2 cellular contexts compared by ENCODE assay signal in the genomic region with DNA sequence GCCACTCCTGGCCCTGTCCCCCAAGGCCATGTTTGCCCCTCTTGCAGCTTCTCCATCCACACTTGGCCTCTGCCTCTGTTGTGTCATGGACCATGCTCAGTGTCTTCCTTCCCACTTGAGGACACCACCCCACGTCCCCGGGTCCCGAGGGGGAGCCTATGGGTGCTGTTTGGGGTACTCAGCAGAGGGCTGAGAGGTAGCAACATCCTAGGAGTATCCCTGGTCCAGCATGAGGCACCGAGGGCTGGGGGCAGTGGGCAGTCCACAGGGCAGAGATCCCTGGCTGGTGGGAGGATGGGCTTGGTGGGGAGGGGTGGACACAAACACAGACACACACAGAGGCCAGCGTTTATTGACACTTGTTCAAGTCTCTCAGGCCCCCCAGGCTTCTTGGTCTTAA.
TF ChIP-seq lines count a peak whose summit lies in the region.

No MANE protein-coding gene starts in this region.

TF ChIP-seq in HEK293, 187 proteins besides CTCF, POLR2A, EP300 and RAD21 (continues in another document):
- TF ChIP-seq ZNF610 (tag by site-specific recombination; IDR thresholded peaks at IDR 0.05; ENCODE audit: borderline replicate concordance) (no peak), SP3 (tag by site-specific recombination; IDR thresholded peaks at IDR 0.05) (no peak), ZNF416 (tag by site-specific recombination; IDR thresholded peaks at IDR 0.05) (no peak), ZBTB7A (tag by site-specific recombination; IDR thresholded peaks at IDR 0.05; ENCODE audit: low read depth) (no peak), ZNF112 (tag by site-specific recombination; IDR thresholded peaks at IDR 0.05) (no peak), ZNF785 (tag by site-specific recombination; IDR thresholded peaks at IDR 0.05) (no peak), ZNF404 (tag by site-specific recombination; IDR thresholded peaks at IDR 0.05) (no peak), YY2 (tag by site-specific recombination; IDR thresholded peaks at IDR 0.05) (no peak), ZNF223 (tag by site-specific recombination; IDR thresholded peaks at IDR 0.05) (no peak)
- TF ChIP-seq, protein P1, sequence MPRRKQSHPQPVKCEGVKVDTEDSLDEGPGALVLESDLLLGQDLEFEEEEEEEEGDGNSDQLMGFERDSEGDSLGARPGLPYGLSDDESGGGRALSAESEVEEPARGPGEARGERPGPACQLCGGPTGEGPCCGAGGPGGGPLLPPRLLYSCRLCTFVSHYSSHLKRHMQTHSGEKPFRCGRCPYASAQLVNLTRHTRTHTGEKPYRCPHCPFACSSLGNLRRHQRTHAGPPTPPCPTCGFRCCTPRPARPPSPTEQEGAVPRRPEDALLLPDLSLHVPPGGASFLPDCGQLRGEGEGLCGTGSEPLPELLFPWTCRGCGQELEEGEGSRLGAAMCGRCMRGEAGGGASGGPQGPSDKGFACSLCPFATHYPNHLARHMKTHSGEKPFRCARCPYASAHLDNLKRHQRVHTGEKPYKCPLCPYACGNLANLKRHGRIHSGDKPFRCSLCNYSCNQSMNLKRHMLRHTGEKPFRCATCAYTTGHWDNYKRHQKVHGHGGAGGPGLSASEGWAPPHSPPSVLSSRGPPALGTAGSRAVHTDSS (tag by site-specific recombination; IDR thresholded peaks at IDR 0.05): no peak
- TF ChIP-seq, protein P2, sequence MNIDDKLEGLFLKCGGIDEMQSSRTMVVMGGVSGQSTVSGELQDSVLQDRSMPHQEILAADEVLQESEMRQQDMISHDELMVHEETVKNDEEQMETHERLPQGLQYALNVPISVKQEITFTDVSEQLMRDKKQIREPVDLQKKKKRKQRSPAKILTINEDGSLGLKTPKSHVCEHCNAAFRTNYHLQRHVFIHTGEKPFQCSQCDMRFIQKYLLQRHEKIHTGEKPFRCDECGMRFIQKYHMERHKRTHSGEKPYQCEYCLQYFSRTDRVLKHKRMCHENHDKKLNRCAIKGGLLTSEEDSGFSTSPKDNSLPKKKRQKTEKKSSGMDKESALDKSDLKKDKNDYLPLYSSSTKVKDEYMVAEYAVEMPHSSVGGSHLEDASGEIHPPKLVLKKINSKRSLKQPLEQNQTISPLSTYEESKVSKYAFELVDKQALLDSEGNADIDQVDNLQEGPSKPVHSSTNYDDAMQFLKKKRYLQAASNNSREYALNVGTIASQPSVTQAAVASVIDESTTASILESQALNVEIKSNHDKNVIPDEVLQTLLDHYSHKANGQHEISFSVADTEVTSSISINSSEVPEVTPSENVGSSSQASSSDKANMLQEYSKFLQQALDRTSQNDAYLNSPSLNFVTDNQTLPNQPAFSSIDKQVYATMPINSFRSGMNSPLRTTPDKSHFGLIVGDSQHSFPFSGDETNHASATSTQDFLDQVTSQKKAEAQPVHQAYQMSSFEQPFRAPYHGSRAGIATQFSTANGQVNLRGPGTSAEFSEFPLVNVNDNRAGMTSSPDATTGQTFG (tag by site-specific recombination; IDR thresholded peaks at IDR 0.05; ENCODE audit: borderline replicate concordance): no peak
- TF ChIP-seq, protein P3, sequence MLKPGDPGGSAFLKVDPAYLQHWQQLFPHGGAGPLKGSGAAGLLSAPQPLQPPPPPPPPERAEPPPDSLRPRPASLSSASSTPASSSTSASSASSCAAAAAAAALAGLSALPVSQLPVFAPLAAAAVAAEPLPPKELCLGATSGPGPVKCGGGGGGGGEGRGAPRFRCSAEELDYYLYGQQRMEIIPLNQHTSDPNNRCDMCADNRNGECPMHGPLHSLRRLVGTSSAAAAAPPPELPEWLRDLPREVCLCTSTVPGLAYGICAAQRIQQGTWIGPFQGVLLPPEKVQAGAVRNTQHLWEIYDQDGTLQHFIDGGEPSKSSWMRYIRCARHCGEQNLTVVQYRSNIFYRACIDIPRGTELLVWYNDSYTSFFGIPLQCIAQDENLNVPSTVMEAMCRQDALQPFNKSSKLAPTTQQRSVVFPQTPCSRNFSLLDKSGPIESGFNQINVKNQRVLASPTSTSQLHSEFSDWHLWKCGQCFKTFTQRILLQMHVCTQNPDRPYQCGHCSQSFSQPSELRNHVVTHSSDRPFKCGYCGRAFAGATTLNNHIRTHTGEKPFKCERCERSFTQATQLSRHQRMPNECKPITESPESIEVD (tag by site-specific recombination; IDR thresholded peaks at IDR 0.05): no peak
- TF ChIP-seq, protein P4, sequence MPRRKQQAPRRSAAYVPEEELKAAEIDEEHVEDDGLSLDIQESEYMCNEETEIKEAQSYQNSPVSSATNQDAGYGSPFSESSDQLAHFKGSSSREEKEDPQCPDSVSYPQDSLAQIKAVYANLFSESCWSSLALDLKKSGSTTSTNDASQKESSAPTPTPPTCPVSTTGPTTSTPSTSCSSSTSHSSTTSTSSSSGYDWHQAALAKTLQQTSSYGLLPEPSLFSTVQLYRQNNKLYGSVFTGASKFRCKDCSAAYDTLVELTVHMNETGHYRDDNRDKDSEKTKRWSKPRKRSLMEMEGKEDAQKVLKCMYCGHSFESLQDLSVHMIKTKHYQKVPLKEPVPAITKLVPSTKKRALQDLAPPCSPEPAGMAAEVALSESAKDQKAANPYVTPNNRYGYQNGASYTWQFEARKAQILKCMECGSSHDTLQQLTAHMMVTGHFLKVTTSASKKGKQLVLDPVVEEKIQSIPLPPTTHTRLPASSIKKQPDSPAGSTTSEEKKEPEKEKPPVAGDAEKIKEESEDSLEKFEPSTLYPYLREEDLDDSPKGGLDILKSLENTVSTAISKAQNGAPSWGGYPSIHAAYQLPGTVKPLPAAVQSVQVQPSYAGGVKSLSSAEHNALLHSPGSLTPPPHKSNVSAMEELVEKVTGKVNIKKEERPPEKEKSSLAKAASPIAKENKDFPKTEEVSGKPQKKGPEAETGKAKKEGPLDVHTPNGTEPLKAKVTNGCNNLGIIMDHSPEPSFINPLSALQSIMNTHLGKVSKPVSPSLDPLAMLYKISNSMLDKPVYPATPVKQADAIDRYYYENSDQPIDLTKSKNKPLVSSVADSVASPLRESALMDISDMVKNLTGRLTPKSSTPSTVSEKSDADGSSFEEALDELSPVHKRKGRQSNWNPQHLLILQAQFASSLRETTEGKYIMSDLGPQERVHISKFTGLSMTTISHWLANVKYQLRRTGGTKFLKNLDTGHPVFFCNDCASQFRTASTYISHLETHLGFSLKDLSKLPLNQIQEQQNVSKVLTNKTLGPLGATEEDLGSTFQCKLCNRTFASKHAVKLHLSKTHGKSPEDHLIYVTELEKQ (tag by site-specific recombination; IDR thresholded peaks at IDR 0.05; ENCODE audit: borderline replicate concordance): no peak

TF ChIP-seq in endothelial cell of umbilical vein, 7 proteins besides CTCF, POLR2A, EP300 and RAD21:
- no peak for TF ChIP-seq JUN (IDR thresholded peaks at IDR 0.05; ENCODE audit: borderline replicate concordance, insufficient read depth, insufficient read length, low read depth)
